In the genomic region with DNA sequence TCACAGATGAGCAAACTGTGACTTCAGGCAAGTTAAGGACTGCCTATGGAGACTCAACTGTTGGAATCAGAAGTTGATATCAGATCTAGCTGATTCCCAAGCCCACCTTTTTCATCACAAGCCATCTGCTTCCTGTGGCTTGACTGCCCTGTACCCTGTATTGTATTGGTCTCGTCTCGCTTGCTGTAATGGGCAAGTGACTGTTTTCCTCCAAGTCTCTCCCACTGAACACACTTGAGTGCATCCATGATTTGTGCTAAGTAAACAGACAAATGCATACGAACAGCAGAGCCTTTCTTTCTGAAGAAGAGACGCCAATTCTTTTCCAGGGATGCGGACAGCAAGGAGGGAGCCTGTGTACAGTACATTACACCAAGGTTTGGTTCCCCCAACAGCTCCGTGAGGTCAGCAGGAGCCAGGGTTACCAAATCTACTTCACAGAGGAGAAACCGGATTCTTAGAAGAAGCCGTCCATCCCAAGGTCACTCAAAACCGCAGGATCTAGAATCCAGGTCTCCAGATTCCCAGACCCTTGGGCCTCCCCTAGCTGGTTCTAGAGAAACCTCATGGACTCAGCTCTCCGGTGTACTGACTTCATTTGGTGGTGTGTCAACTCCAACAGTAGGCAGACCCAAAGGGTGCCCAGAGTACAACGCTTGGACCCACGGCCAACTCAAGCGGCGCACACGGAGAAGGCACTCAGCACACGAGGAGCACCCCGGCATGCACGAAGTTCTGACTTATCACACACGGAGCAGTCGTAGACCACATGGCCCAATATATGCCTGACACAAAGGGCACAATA, we compare ENCODE assay signal across 1 cellular context.
TF ChIP-seq lines count a peak whose summit lies in the region.

No MANE protein-coding gene starts in this region.

TF ChIP-seq in K562, 482 proteins besides CTCF, POLR2A, EP300 and RAD21:
- TF ChIP-seq, protein P1, sequence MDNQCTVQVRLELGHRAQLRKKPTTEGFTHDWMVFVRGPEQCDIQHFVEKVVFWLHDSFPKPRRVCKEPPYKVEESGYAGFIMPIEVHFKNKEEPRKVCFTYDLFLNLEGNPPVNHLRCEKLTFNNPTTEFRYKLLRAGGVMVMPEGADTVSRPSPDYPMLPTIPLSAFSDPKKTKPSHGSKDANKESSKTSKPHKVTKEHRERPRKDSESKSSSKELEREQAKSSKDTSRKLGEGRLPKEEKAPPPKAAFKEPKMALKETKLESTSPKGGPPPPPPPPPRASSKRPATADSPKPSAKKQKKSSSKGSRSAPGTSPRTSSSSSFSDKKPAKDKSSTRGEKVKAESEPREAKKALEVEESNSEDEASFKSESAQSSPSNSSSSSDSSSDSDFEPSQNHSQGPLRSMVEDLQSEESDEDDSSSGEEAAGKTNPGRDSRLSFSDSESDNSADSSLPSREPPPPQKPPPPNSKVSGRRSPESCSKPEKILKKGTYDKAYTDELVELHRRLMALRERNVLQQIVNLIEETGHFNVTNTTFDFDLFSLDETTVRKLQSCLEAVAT (IDR thresholded peaks at IDR 0.05) = 0 out of 4 replicates have a peak, but pooled peaks of 1 of the 2 experiments have one; percentile 5
- TF ChIP-seq, protein P2, sequence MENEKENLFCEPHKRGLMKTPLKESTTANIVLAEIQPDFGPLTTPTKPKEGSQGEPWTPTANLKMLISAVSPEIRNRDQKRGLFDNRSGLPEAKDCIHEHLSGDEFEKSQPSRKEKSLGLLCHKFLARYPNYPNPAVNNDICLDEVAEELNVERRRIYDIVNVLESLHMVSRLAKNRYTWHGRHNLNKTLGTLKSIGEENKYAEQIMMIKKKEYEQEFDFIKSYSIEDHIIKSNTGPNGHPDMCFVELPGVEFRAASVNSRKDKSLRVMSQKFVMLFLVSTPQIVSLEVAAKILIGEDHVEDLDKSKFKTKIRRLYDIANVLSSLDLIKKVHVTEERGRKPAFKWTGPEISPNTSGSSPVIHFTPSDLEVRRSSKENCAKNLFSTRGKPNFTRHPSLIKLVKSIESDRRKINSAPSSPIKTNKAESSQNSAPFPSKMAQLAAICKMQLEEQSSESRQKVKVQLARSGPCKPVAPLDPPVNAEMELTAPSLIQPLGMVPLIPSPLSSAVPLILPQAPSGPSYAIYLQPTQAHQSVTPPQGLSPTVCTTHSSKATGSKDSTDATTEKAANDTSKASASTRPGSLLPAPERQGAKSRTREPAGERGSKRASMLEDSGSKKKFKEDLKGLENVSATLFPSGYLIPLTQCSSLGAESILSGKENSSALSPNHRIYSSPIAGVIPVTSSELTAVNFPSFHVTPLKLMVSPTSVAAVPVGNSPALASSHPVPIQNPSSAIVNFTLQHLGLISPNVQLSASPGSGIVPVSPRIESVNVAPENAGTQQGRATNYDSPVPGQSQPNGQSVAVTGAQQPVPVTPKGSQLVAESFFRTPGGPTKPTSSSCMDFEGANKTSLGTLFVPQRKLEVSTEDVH (IDR thresholded peaks at IDR 0.05; ENCODE audit: low read depth, partially characterized antibody) = no peak
- TF ChIP-seq, protein P3, sequence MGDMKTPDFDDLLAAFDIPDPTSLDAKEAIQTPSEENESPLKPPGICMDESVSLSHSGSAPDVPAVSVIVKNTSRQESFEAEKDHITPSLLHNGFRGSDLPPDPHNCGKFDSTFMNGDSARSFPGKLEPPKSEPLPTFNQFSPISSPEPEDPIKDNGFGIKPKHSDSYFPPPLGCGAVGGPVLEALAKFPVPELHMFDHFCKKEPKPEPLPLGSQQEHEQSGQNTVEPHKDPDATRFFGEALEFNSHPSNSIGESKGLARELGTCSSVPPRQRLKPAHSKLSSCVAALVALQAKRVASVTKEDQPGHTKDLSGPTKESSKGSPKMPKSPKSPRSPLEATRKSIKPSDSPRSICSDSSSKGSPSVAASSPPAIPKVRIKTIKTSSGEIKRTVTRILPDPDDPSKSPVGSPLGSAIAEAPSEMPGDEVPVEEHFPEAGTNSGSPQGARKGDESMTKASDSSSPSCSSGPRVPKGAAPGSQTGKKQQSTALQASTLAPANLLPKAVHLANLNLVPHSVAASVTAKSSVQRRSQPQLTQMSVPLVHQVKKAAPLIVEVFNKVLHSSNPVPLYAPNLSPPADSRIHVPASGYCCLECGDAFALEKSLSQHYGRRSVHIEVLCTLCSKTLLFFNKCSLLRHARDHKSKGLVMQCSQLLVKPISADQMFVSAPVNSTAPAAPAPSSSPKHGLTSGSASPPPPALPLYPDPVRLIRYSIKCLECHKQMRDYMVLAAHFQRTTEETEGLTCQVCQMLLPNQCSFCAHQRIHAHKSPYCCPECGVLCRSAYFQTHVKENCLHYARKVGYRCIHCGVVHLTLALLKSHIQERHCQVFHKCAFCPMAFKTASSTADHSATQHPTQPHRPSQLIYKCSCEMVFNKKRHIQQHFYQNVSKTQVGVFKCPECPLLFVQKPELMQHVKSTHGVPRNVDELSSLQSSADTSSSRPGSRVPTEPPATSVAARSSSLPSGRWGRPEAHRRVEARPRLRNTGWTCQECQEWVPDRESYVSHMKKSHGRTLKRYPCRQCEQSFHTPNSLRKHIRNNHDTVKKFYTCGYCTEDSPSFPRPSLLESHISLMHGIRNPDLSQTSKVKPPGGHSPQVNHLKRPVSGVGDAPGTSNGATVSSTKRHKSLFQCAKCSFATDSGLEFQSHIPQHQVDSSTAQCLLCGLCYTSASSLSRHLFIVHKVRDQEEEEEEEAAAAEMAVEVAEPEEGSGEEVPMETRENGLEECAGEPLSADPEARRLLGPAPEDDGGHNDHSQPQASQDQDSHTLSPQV (IDR thresholded peaks at IDR 0.05) = 0 out of 2 replicates have a peak, but pooled peaks have one; percentile 13
- no peak for TF ChIP-seq BRCA1 (IDR thresholded peaks at IDR 0.05)
- TF ChIP-seq BRCA1 (CRISPR knock-in tag; IDR thresholded peaks at IDR 0.05) = no peak
- TF ChIP-seq, protein P4, sequence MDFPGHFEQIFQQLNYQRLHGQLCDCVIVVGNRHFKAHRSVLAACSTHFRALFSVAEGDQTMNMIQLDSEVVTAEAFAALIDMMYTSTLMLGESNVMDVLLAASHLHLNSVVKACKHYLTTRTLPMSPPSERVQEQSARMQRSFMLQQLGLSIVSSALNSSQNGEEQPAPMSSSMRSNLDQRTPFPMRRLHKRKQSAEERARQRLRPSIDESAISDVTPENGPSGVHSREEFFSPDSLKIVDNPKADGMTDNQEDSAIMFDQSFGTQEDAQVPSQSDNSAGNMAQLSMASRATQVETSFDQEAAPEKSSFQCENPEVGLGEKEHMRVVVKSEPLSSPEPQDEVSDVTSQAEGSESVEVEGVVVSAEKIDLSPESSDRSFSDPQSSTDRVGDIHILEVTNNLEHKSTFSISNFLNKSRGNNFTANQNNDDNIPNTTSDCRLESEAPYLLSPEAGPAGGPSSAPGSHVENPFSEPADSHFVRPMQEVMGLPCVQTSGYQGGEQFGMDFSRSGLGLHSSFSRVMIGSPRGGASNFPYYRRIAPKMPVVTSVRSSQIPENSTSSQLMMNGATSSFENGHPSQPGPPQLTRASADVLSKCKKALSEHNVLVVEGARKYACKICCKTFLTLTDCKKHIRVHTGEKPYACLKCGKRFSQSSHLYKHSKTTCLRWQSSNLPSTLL (IDR thresholded peaks at IDR 0.05) = 0 out of 2 replicates have a peak, but pooled peaks have one; percentile 8
- TF ChIP-seq, protein P5, sequence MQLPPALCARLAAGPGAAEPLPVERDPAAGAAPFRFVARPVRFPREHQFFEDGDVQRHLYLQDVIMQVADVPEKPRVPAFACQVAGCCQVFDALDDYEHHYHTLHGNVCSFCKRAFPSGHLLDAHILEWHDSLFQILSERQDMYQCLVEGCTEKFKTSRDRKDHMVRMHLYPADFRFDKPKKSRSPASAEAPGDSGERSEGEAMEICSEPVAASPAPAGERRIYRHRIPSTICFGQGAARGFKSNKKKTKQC (CRISPR knock-in tag; IDR thresholded peaks at IDR 0.05) = peak; percentile 16; the same call in 1 of the 2 replicates
- no peak for TF ChIP-seq MCM7 (IDR thresholded peaks at IDR 0.05)
- TF ChIP-seq CHD1 (IDR thresholded peaks at IDR 0.05; ENCODE audit: low read length) = peak; percentile 38
- TF ChIP-seq ARNT (IDR thresholded peaks at IDR 0.05) = 0 out of 4 replicates have a peak, but pooled peaks of 1 of the 2 experiments have one; percentile 52
- 0 out of 2 replicates have a peak, but pooled peaks have one; percentile 6 for TF ChIP-seq MYC (IDR thresholded peaks at IDR 0.05; ENCODE audit: low read depth, low read length)
- TF ChIP-seq MYC (CRISPR knock-in tag; IDR thresholded peaks at IDR 0.05; ENCODE audit: borderline replicate concordance, low read depth) = no peak
- TF ChIP-seq, protein P6, sequence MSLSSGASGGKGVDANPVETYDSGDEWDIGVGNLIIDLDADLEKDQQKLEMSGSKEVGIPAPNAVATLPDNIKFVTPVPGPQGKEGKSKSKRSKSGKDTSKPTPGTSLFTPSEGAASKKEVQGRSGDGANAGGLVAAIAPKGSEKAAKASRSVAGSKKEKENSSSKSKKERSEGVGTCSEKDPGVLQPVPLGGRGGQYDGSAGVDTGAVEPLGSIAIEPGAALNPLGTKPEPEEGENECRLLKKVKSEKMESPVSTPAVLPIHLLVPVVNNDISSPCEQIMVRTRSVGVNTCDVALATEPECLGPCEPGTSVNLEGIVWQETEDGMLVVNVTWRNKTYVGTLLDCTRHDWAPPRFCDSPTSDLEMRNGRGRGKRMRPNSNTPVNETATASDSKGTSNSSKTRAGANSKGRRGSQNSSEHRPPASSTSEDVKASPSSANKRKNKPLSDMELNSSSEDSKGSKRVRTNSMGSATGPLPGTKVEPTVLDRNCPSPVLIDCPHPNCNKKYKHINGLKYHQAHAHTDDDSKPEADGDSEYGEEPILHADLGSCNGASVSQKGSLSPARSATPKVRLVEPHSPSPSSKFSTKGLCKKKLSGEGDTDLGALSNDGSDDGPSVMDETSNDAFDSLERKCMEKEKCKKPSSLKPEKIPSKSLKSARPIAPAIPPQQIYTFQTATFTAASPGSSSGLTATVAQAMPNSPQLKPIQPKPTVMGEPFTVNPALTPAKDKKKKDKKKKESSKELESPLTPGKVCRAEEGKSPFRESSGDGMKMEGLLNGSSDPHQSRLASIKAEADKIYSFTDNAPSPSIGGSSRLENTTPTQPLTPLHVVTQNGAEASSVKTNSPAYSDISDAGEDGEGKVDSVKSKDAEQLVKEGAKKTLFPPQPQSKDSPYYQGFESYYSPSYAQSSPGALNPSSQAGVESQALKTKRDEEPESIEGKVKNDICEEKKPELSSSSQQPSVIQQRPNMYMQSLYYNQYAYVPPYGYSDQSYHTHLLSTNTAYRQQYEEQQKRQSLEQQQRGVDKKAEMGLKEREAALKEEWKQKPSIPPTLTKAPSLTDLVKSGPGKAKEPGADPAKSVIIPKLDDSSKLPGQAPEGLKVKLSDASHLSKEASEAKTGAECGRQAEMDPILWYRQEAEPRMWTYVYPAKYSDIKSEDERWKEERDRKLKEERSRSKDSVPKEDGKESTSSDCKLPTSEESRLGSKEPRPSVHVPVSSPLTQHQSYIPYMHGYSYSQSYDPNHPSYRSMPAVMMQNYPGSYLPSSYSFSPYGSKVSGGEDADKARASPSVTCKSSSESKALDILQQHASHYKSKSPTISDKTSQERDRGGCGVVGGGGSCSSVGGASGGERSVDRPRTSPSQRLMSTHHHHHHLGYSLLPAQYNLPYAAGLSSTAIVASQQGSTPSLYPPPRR (CRISPR knock-in tag; IDR thresholded peaks at IDR 0.05; ENCODE audit: borderline replicate concordance) = no peak
- no peak for TF ChIP-seq TCFL5 (CRISPR knock-in tag; conservative IDR thresholded peaks at IDR 0.05)
- TF ChIP-seq ELF1 (tag; IDR thresholded peaks at IDR 0.05) = no peak
